2 cellular contexts compared by ENCODE assay signal in the genomic region with DNA sequence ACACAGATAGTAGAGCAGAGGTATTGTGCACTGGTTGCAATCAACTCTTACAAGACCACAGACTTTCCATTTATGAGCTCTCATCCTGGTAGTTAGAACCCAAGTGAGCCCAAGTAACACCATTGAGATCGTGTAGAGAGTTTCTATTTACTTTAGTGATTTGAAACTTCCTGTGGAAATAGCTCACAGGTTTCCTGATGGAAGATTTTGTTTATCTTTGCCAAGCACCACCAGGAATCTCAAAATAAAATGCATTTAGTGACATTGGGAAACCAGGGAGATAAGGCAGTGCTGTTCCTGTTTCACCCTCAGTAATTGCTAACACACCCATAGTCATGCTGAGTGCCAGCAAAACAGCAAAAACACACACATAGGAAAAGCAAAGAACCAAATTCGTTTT.
TF ChIP-seq lines count a peak whose summit lies in the region.

No MANE protein-coding gene starts in this region.

TF ChIP-seq in SK-N-SH, 30 proteins besides CTCF, POLR2A, EP300 and RAD21 (continued from another document):
- TF ChIP-seq MXI1 (IDR thresholded peaks at IDR 0.05; ENCODE audit: low read depth, low read length): no peak
- TF ChIP-seq RFX5 (IDR thresholded peaks at IDR 0.05; ENCODE audit: low read length): no peak
- TF ChIP-seq, protein P1, sequence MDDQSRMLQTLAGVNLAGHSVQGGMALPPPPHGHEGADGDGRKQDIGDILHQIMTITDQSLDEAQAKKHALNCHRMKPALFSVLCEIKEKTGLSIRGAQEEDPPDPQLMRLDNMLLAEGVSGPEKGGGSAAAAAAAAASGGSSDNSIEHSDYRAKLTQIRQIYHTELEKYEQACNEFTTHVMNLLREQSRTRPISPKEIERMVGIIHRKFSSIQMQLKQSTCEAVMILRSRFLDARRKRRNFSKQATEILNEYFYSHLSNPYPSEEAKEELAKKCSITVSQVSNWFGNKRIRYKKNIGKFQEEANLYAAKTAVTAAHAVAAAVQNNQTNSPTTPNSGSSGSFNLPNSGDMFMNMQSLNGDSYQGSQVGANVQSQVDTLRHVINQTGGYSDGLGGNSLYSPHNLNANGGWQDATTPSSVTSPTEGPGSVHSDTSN (IDR thresholded peaks at IDR 0.05): no peak
- no peak for TF ChIP-seq EZH2phosphoT487 (IDR thresholded peaks at IDR 0.05; ENCODE audit: borderline replicate concordance, low read depth)
- TF ChIP-seq MEF2A (IDR thresholded peaks at IDR 0.05; ENCODE audit: borderline replicate concordance, low read depth): no peak
- no peak for TF ChIP-seq FOXJ3 (CRISPR knock-in tag; IDR thresholded peaks at IDR 0.05)
- TF ChIP-seq RXRA (IDR thresholded peaks at IDR 0.05; ENCODE audit: borderline replicate concordance, low read depth): no peak

TF ChIP-seq in SK-N-SH treated with all-trans-retinoic acid at 6 μM for 48 hours, 23 proteins besides CTCF, POLR2A, EP300 and RAD21 (continued from another document):
- TF ChIP-seq, protein P2, sequence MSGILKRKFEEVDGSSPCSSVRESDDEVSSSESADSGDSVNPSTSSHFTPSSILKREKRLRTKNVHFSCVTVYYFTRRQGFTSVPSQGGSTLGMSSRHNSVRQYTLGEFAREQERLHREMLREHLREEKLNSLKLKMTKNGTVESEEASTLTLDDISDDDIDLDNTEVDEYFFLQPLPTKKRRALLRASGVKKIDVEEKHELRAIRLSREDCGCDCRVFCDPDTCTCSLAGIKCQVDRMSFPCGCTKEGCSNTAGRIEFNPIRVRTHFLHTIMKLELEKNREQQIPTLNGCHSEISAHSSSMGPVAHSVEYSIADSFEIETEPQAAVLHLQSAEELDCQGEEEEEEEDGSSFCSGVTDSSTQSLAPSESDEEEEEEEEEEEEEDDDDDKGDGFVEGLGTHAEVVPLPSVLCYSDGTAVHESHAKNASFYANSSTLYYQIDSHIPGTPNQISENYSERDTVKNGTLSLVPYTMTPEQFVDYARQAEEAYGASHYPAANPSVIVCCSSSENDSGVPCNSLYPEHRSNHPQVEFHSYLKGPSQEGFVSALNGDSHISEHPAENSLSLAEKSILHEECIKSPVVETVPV (CRISPR knock-in tag; IDR thresholded peaks at IDR 0.05): no peak
- TF ChIP-seq TCF4 (CRISPR knock-in tag; IDR thresholded peaks at IDR 0.05; ENCODE audit: borderline replicate concordance): no peak
- TF ChIP-seq PPARA (CRISPR knock-in tag; IDR thresholded peaks at IDR 0.05; ENCODE audit: borderline replicate concordance): no peak
- TF ChIP-seq BACH2 (CRISPR knock-in tag; IDR thresholded peaks at IDR 0.05; ENCODE audit: borderline replicate concordance): no peak
- no peak for TF ChIP-seq ZC3H10 (CRISPR knock-in tag; IDR thresholded peaks at IDR 0.05)
- no peak for TF ChIP-seq RARB (CRISPR knock-in tag; IDR thresholded peaks at IDR 0.05)
- no peak for TF ChIP-seq ZFP3 (CRISPR knock-in tag; IDR thresholded peaks at IDR 0.05)
- no peak for TF ChIP-seq ISL1 (CRISPR knock-in tag; IDR thresholded peaks at IDR 0.05)
- no peak for TF ChIP-seq ESRRG (CRISPR knock-in tag; IDR thresholded peaks at IDR 0.05)
- TF ChIP-seq, protein P3, sequence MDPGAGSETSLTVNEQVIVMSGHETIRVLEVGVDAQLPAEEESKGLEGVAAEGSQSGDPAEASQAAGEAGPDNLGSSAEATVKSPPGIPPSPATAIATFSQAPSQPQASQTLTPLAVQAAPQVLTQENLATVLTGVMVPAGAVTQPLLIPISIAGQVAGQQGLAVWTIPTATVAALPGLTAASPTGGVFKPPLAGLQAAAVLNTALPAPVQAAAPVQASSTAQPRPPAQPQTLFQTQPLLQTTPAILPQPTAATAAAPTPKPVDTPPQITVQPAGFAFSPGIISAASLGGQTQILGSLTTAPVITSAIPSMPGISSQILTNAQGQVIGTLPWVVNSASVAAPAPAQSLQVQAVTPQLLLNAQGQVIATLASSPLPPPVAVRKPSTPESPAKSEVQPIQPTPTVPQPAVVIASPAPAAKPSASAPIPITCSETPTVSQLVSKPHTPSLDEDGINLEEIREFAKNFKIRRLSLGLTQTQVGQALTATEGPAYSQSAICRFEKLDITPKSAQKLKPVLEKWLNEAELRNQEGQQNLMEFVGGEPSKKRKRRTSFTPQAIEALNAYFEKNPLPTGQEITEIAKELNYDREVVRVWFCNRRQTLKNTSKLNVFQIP (CRISPR knock-in tag; IDR thresholded peaks at IDR 0.05; ENCODE audit: borderline replicate concordance, low read depth): no peak
TF ChIP-seq in SK-N-SH treated with all-trans-retinoic acid at 6 μM for 48 hours: peak in this region for 0.
